ENCODE assay signal across 1 cellular context in the genomic region with DNA sequence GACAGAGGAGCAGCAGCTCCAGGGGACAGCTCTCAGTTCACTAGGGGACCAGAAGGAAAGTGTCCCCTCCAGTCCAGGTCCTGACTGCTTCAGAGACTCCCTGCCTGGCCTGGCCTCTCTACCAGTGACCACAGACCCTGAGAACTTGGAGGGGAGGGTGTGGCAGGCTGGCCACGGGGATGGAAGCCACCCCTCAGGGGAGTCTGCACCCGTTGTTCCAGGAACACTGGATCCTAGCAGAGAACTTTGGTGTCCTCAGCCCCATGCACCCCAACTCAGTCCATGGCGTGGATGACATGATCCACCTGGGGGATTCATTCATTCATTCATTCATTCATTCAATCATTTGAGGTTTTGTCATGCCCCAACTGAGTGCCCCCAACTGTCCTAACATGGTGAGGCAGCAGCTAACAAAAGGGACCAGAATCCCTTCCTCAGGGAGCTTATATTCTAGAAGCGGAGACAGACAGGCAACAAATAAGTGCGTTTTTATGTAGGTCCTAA.
A peak's percentile ranks its signal among the peaks of the same experiment; 100 is the strongest.
TF ChIP-seq lines count a peak whose summit lies in the region.

No MANE protein-coding gene starts in this region.

TF ChIP-seq in K562, 482 proteins besides CTCF, POLR2A, EP300 and RAD21:
- TF ChIP-seq ZNF24 (IDR thresholded peaks at IDR 0.05) (peak; percentile 80; the same call in 1 of the 2 replicates), PRMT5 (CRISPR knock-in tag; IDR thresholded peaks at IDR 0.05) (no peak)
